Comparison of ENCODE assay signal across 16 cellular contexts in genomic region chr13:60679928-60680693, GRCh38.
DNase-seq lines count a peak whose midpoint lies in the region; ATAC-seq and TF ChIP-seq lines count a peak whose summit lies in the region.
"Had no signal": no experiment of that assay in that cellular context is flagged by ENCODE, and none has a peak within 500 bp of the region (broad histone marks: within the 10 kb centered on the region; RNA-seq: fewer than 3 reads in every experiment).

No MANE protein-coding gene starts in this region.

- no peak for TF ChIP-seq CTCF in Loucy (conservative IDR thresholded peaks at IDR 0.05; ENCODE audit: low read length)
- TF ChIP-seq CTCF in VCaP (conservative IDR thresholded peaks at IDR 0.05) = no peak
- no peak for TF ChIP-seq CTCF in fibroblast of pulmonary artery (IDR thresholded peaks at IDR 0.05; ENCODE audit: low read length, missing control alignments)

- DNase-seq in H4 (ENCODE audit: low spot score) (peak; percentile 3), fibroblast of pulmonary artery (ENCODE audit: low read depth) (peak; percentile 2), NCI-H446 (lab: John Stamatoyannopoulos, UW) (no peak), DMS 273 (lab: John Stamatoyannopoulos, UW; ENCODE audit: unreplicated experiment) (no peak)
- DNase-seq: CD4-positive, alpha-beta T cell; NCI-H1048; NCI-H146; NCI-H2081; NCI-H2227 treated with DMSO at 0.1 percent for 48 hours; NCI-H526 treated with DMSO at 0.1 percent for 48 hours; PC-9 had no signal

- H3K9me3 ChIP-seq in Loucy (ENCODE audit: insufficient read depth, low read depth, low read length) = no peaks in the 10 kb centered on the region
- H3K9me3 ChIP-seq: SJSA1 had no signal

- H2AFZ ChIP-seq in Loucy (ENCODE audit: low read length) = peak overlapping the region; percentile 93
- H2AFZ ChIP-seq: PC-9 had no signal

- H3K27me3 ChIP-seq in Loucy (ENCODE audit: insufficient read depth, low read length, poor library complexity, severe bottlenecking) = no peaks in the 10 kb centered on the region
- H3K27me3 ChIP-seq: SJSA1 had no signal

- no peak for ATAC-seq in HG02588 (IDR thresholded peaks at IDR 0.05; ENCODE audit: unreplicated experiment)
- ATAC-seq: K562 had no signal

- peak overlapping the region; percentile 43 for H3K4me3 ChIP-seq in Loucy (ENCODE audit: low read length, poor library complexity, severe bottlenecking)
- H3K4me3 ChIP-seq in fibroblast of pulmonary artery (replicated peaks; ENCODE audit: low read depth, low read length) = no peak overlapping the region
- H3K4me3 ChIP-seq: K562, PC-9, SJSA1 had no signal

- peak overlapping the region; percentile 39; the same call in 1 of the 2 replicates for H3K27ac ChIP-seq in VCaP
- H3K27ac ChIP-seq: PC-9, SJSA1 had no signal

- no peaks in the 10 kb centered on the region for H3K9me2 ChIP-seq in Loucy (replicated peaks; ENCODE audit: low read depth, low read length)

- no peaks in the 10 kb centered on the region for H3K79me2 ChIP-seq in Loucy (ENCODE audit: insufficient read depth, low read length)

- H3K4me1 ChIP-seq in Loucy (ENCODE audit: insufficient read depth, low read length, poor library complexity, severe bottlenecking) = peaks cover 5% of the 10 kb centered on the region
- H3K4me1 ChIP-seq: SJSA1 had no signal

- no peak overlapping the region for H3K9ac ChIP-seq in Loucy (ENCODE audit: low read depth, low read length, poor library complexity, severe bottlenecking)

- no peaks in the 10 kb centered on the region for H3K36me3 ChIP-seq in Loucy (ENCODE audit: insufficient read depth, low read length)
- H3K36me3 ChIP-seq: SJSA1 had no signal

- H3K4me2 ChIP-seq in Loucy (ENCODE audit: low read depth, low read length, poor library complexity, severe bottlenecking) = peak overlapping the region; percentile 41
- H3K4me2 ChIP-seq: PC-9 had no signal

- H4K20me1 ChIP-seq in Loucy (ENCODE audit: insufficient read depth, low read length, poor library complexity, severe bottlenecking) = no peaks in the 10 kb centered on the region

- H3F3A ChIP-seq in Loucy (ENCODE audit: low read depth) = no peaks in the 10 kb centered on the region

Comparison
In these comparisons a context has a peak if more than half of its experiments do, and no peak if none do; other contexts are left out.
1. DNase-seq: peak in H4 (single experiment) and fibroblast of pulmonary artery (single experiment); none in NCI-H446 (0 of 2) and DMS 273 (single experiment).